Comparison of ENCODE assay signal across 8 cellular contexts in the genomic region with DNA sequence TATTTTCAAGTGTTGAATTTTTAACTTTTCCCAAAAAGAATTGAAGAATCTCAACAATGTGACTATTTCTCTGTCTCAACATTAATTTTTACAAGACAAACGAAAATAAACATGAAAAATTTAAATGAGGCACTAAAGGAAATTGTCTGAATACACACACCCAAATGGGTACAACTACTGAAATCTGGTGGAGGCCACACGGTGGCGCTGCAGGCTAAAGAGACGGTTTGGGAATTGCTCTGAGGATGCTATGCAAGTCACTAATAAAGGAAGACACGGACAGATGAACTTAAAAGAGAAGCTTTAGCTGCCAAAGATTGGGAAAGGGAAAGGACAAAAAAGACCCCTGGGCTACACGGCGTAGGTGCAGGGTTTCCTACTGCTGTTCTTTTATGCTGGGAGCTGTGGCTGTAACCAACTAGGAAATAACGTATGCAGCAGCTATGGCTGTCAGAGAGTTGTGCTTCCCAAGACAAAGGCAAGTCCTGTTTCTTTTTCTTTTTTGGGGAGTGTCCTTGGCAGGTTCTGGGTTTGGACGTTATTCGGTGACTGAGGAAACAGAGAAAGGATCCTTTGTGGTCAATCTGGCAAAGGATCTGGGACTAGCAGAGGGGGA. TPM values are rescaled to one million over a fixed set of nuclear protein-coding genes. Genes with fewer than 3 reads are reported as not detected.
DNase-seq lines count a peak whose midpoint lies in the region; ATAC-seq and TF ChIP-seq lines count a peak whose summit lies in the region.

PCDHB10 (plus strand) TSS at position 244 of the 616 bp plus-strand sequence; CDS start at position 444, 200 bp downstream.

- in situ Hi-C loops in GM23248 (cut with MboI): no loop called here

- H3K4me1 ChIP-seq in GM23248 (ENCODE audit: insufficient read depth) (no peaks in the 10 kb centered on the region), SJCRH30 (no peaks in the 10 kb centered on the region)

- ATAC-seq in HG03139 (IDR thresholded peaks at IDR 0.05; ENCODE audit: unreplicated experiment): no peak

- TF ChIP-seq CTCF in C4-2B (conservative IDR thresholded peaks at IDR 0.05) (peak; percentile 85), fibroblast of the aortic adventitia (IDR thresholded peaks at IDR 0.05; ENCODE audit: insufficient read depth, low read length) (peak; percentile 28)

- no peak within 1 kb of the TSS for H3K9ac ChIP-seq in GM23248

- no peaks in the 10 kb centered on the region for H3F3A ChIP-seq in GM23248 (ENCODE audit: insufficient read depth)

- H4K20me1 ChIP-seq in GM23248 (ENCODE audit: insufficient read depth): no peaks in the 10 kb centered on the region

- H3K4me3 ChIP-seq in GM23248 (peak within 1 kb of the TSS; percentile 49; the same call in 1 of the 2 replicates), SJCRH30 (peak within 1 kb of the TSS; percentile 62), fibroblast of the aortic adventitia (ENCODE audit: low read depth, low read length) (no peak within 1 kb of the TSS)

- H3K27ac ChIP-seq in C4-2B (no peak within 1 kb of the TSS), GM23248 (no peak within 1 kb of the TSS), SJCRH30 (peak within 1 kb of the TSS; percentile 31; the same call in 1 of the 2 replicates)

- peak within 1 kb of the TSS; percentile 52 for H3K4me2 ChIP-seq in GM23248 (ENCODE audit: unreplicated experiment)

- WGBS in GM23248 (ENCODE audit: low coverage in 1 of 2, low lambda C conversion rate in 2 of 2, missing lambda C conversion rate in 2 of 2), 2 experiments: 2 to 3% methylated on average over 10 of the region's 10 CpGs

- no peaks in the 10 kb centered on the region for H3K27me3 ChIP-seq in GM23248 (replicated peaks; ENCODE audit: insufficient read depth)
- no peaks in the 10 kb centered on the region for H3K27me3 ChIP-seq in SJCRH30

- DNase-seq in GM23248 (peak; percentile 54), SJCRH30 (peak; percentile 69 to 90), fibroblast of the aortic adventitia (ENCODE audit: low read depth) (peak; percentile 9), DMS79 treated with DMSO at 0.1 percent for 48 hours (lab: John Stamatoyannopoulos, UW) (no peak), NCI-H526 treated with DMSO at 0.1 percent for 48 hours (lab: John Stamatoyannopoulos, UW) (no peak)
- DNase-seq in stimulated activated CD4-positive, alpha-beta T cell treated with anti-CD3 and anti-CD28 coated beads, Interleukin-2, amount 100 ng/mL, for 24 hours: peak; percentile 24 to 53

- no peaks in the 10 kb centered on the region for H3K79me2 ChIP-seq in GM23248 (ENCODE audit: insufficient read depth)

- H2AFZ ChIP-seq in GM23248: no peak within 1 kb of the TSS

- H3K9me3 ChIP-seq in GM23248 (ENCODE audit: low read depth) (peaks cover 8% of the 10 kb centered on the region), SJCRH30 (replicated peaks) (no peaks in the 10 kb centered on the region; the same call in 1 of the 2 replicates)

- H3K36me3 ChIP-seq in GM23248 (ENCODE audit: low read depth) (no peaks in the 10 kb centered on the region), SJCRH30 (no peaks in the 10 kb centered on the region)

- H3K9me2 ChIP-seq in GM23248 (ENCODE audit: insufficient read depth): no peaks in the 10 kb centered on the region

RNA-seq across cellular contexts. Expression of gene PCDHB10, which starts in this region (rescaled TPM):
- 1.3 and 2.9 TPM in 2 replicates for total RNA-seq in GM23248 (2014; rRNA removed; shearing (Covaris generic))
- 0.86 and 1.3 TPM in 2 replicates for polyA plus RNA-seq in GM23248 (2016; fragmentation: Nextera tagmentation; extraction: Ambion mirVana)
- total RNA-seq in SJCRH30 (2014; rRNA removed; shearing (Covaris generic)): 9.7 and 9.8 TPM in 2 replicates
- total RNA-seq in fibroblast of the aortic adventitia (ENCODE audit: low replicate concordance): 0.36 and 0.41 TPM in 2 replicates

Comparison
In these comparisons a context has a peak if more than half of its experiments do, and no peak if none do; other contexts are left out.
1. Peak in DNase-seq in fibroblast of the aortic adventitia; RNA of the gene not detected or under 1 TPM.
2. DNase-seq: peak in GM23248 (single experiment), SJCRH30 (2 of 2) and stimulated activated CD4-positive, alpha-beta T cell treated with anti-CD3 and anti-CD28 coated beads, Interleukin-2, amount 100 ng/mL, for 24 hours (2 of 2); none in DMS79 treated with DMSO at 0.1 percent for 48 hours (single experiment) and NCI-H526 treated with DMSO at 0.1 percent for 48 hours (single experiment).